12 cellular contexts compared by ENCODE assay signal in genomic region chr11:128493570-128493965, GRCh38.
A peak's percentile ranks its signal among the peaks of the same experiment; 100 is the strongest.
DNase-seq lines count a peak whose midpoint lies in the region; ATAC-seq and TF ChIP-seq lines count a peak whose summit lies in the region.
"Had no signal": no experiment of that assay in that cellular context is flagged by ENCODE, and none has a peak within 500 bp of the region (broad histone marks: within the 10 kb centered on the region; RNA-seq: fewer than 3 reads in every experiment).

No MANE protein-coding gene starts in this region.

- peaks cover 34 to 82% of the 10 kb centered on the region in 2 donors for H3K36me3 Mint-ChIP-seq in activated T-cell treated with anti-CD3 and anti-CD28 coated beads, Interleukin-2, amount 50 U/mL, for 72 hours (ENCODE audit: insufficient read depth in 2 of 2)
- H3K36me3 Mint-ChIP-seq in activated CD4-positive, alpha-beta memory T cell treated with anti-CD3 and anti-CD28 coated beads, Interleukin-2, amount 10 ng/mL, durations not matched to agents 7 days and 5 days (ENCODE audit: low read depth): peaks cover 94% of the 10 kb centered on the region

- H3K4me3 Mint-ChIP-seq in activated T-cell treated with anti-CD3 and anti-CD28 coated beads, Interleukin-2, amount 50 U/mL, for 72 hours: peak overlapping the region; percentile 82 to 97
- peak overlapping the region; percentile 56 for H3K4me3 Mint-ChIP-seq in activated CD4-positive, alpha-beta memory T cell treated with anti-CD3 and anti-CD28 coated beads, Interleukin-2, amount 10 ng/mL, durations not matched to agents 7 days and 5 days
- H3K4me3 Mint-ChIP-seq: WTC11 had no signal

- H3K4me1 ChIP-seq in left lung (peaks cover 53 to 97% of the 10 kb centered on the region in 2 donors), tibial artery (peaks cover 0 to 72% (median 34%) of the 10 kb centered on the region in 4 donors)

- POLR2A ChIA-PET in activated CD4-positive, alpha-beta memory T cell treated with anti-CD3 and anti-CD28 coated beads, Interleukin-2, amount 10 ng/mL, durations not matched to agents 7 days and 5 days (lab: Charles Lee): interaction anchor here (0.7 to 17.8 kb wide), 17 partner anchors 9 to 337 kb away, joined by 3 to 1025 read pairs (median 5); partner anchors contain the start of gene FLI1

- ATAC-seq in activated T-cell treated with anti-CD3 and anti-CD28 coated beads, Interleukin-2, amount 50 U/mL, for 72 hours (replicated peaks in 1 of 2): no peak
- ATAC-seq in left lung (no peak), GM18868 (IDR thresholded peaks at IDR 0.05; ENCODE audit: unreplicated experiment) (no peak)
- ATAC-seq: HCT116, WTC11 had no signal

- H3K9me3 ChIP-seq in left lung (no peaks in the 10 kb centered on the region), tibial artery (no peaks in the 10 kb centered on the region)

- TF ChIP-seq CTCF in left lung (IDR thresholded peaks at IDR 0.05): no peak
- no peak for TF ChIP-seq CTCF in tibial artery (IDR thresholded peaks at IDR 0.05)
- TF ChIP-seq CTCF in GM13976 (IDR thresholded peaks at IDR 0.05; ENCODE audit: borderline replicate concordance, control extremely low read depth, extremely low read depth, insufficient read depth, missing control alignments): no peak

- peak overlapping the region; percentile 26 to 71 for H3K27ac ChIP-seq in left lung
- H3K27ac ChIP-seq in tibial artery: peak overlapping the region; percentile 31 to 54

- H3K27ac Mint-ChIP-seq in activated T-cell treated with anti-CD3 and anti-CD28 coated beads, Interleukin-2, amount 50 U/mL, for 72 hours: peak overlapping the region; percentile 100
- H3K27ac Mint-ChIP-seq in activated CD4-positive, alpha-beta memory T cell treated with anti-CD3 and anti-CD28 coated beads, Interleukin-2, amount 10 ng/mL, durations not matched to agents 7 days and 5 days: peak overlapping the region; percentile 87
- H3K27ac Mint-ChIP-seq: WTC11 had no signal

- H3K4me1 Mint-ChIP-seq in activated T-cell treated with anti-CD3 and anti-CD28 coated beads, Interleukin-2, amount 50 U/mL, for 72 hours (ENCODE audit: low read depth): peaks cover 99% of the 10 kb centered on the region
- H3K4me1 Mint-ChIP-seq in activated CD4-positive, alpha-beta memory T cell treated with anti-CD3 and anti-CD28 coated beads, Interleukin-2, amount 10 ng/mL, durations not matched to agents 7 days and 5 days: peaks cover 97% of the 10 kb centered on the region

- H3K4me3 ChIP-seq in left lung: no peak overlapping the region
- H3K4me3 ChIP-seq in tibial artery: no peak overlapping the region

- CTCF ChIA-PET in activated CD4-positive, alpha-beta memory T cell treated with anti-CD3 and anti-CD28 coated beads, Interleukin-2, amount 10 ng/mL, durations not matched to agents 7 days and 5 days (lab: Charles Lee): interaction anchor here (0.8 to 2.7 kb wide), 11 partner anchors 8 to 203 kb away, joined by 3 to 13 read pairs (median 5); no protein-coding TSS in a partner anchor

- intact Hi-C loops in left lung (cut with DNase I) (no loop called here), tibial artery (cut with DNase I; ENCODE audit: low total_unique reads) (no loop called here)

- peaks cover 0 to 19% of the 10 kb centered on the region in 2 donors for H3K36me3 ChIP-seq in left lung
- peaks cover 17% of the 10 kb centered on the region in 3 donors for H3K36me3 ChIP-seq in tibial artery

- no peaks in the 10 kb centered on the region for H3K9me3 Mint-ChIP-seq in activated T-cell treated with anti-CD3 and anti-CD28 coated beads, Interleukin-2, amount 50 U/mL, for 72 hours
- no peaks in the 10 kb centered on the region for H3K9me3 Mint-ChIP-seq in activated CD4-positive, alpha-beta memory T cell treated with anti-CD3 and anti-CD28 coated beads, Interleukin-2, amount 10 ng/mL, durations not matched to agents 7 days and 5 days
- H3K9me3 Mint-ChIP-seq: WTC11 had no signal

- no peak for DNase-seq in activated T-cell treated with anti-CD3 and anti-CD28 coated beads, Interleukin-2, amount 50 U/mL, for 72 hours
- no peak for DNase-seq in activated T-cell treated with anti-CD3 and anti-CD28 coated beads for 4 hours
- DNase-seq in activated CD4-positive, alpha-beta memory T cell treated with anti-CD3 and anti-CD28 coated beads, Interleukin-2, amount 10 ng/mL, durations not matched to agents 7 days and 5 days: no peak
- no peak for DNase-seq in left lung
- no peak for DNase-seq in tibial artery
- no peak for DNase-seq in GM13976 (ENCODE audit: low spot score)
- no peak for DNase-seq in NCI-H128 (lab: John Stamatoyannopoulos, UW; ENCODE audit: unreplicated experiment)
- DNase-seq: aorta, erythroblast had no signal

- in situ Hi-C loops in GM13976 (cut with MboI; ENCODE audit: low sequenced_read_pairs, unreplicated experiment): no loop called here

- H3K27me3 ChIP-seq in left lung: no peaks in the 10 kb centered on the region
- H3K27me3 ChIP-seq in tibial artery: no peaks in the 10 kb centered on the region

- no peaks in the 10 kb centered on the region for H3K27me3 Mint-ChIP-seq in activated T-cell treated with anti-CD3 and anti-CD28 coated beads, Interleukin-2, amount 50 U/mL, for 72 hours (ENCODE audit: low read depth)
- H3K27me3 Mint-ChIP-seq in activated CD4-positive, alpha-beta memory T cell treated with anti-CD3 and anti-CD28 coated beads, Interleukin-2, amount 10 ng/mL, durations not matched to agents 7 days and 5 days: no peaks in the 10 kb centered on the region
